8 cellular contexts compared by ENCODE assay signal in genomic region chr6:36595168-36595818, GRCh38.
A peak's percentile ranks its signal among the peaks of the same experiment; 100 is the strongest.
DNase-seq lines count a peak whose midpoint lies in the region; TF ChIP-seq lines count a peak whose summit lies in the region.

No MANE protein-coding gene starts in this region.

- in situ Hi-C loops in astrocyte of the cerebellum (cut with HindIII; ENCODE audit: low sequenced_read_pairs), result loop anchor here (5.0 kb wide), 1 partner anchor 33 kb away; no protein-coding TSS in a partner anchor

- H3K4me3 ChIP-seq in astrocyte of the cerebellum (ENCODE audit: low read depth, low read length) (peak overlapping the region; percentile 96), iPS-18c (ENCODE audit: insufficient read depth, low read depth, low read length) (peak overlapping the region; percentile 86), skin epidermis (peak overlapping the region; percentile 54 to 85 (median 79))

- DNase-seq in SIG-M5 treated with dmso at 0.1 percent for 504 hours (lab: John Stamatoyannopoulos, UW; ENCODE audit: unreplicated experiment), result peak; percentile 61
- DNase-seq in SIG-M5 (lab: John Stamatoyannopoulos, UW), result no peak
- peak; percentile 34 for DNase-seq in NCI-H526 treated with DMSO at 0.1 percent for 48 hours (lab: John Stamatoyannopoulos, UW)
- no peak for DNase-seq in astrocyte of the cerebellum (ENCODE audit: low read depth)
- DNase-seq in GOT3 (lab: John Stamatoyannopoulos, UW), result no peak
- no peak for DNase-seq in MV-4-11 (lab: John Stamatoyannopoulos, UW)

- peaks cover 3% of the 10 kb centered on the region for H3K9me3 ChIP-seq in iPS-18c (ENCODE audit: control insufficient read depth, insufficient read depth, low read length)

- TF ChIP-seq CTCF in astrocyte of the cerebellum (IDR thresholded peaks at IDR 0.05; ENCODE audit: low read depth, low read length, missing control alignments), result no peak

- H3K27ac ChIP-seq in skin epidermis, result peak overlapping the region in 20 of 21 experiments; percentile 86 to 99 (median 97)

Comparison
In these comparisons a context has a peak if more than half of its experiments do, and no peak if none do; other contexts are left out.
1. DNase-seq: peak in SIG-M5 treated with dmso at 0.1 percent for 504 hours (single experiment) and NCI-H526 treated with DMSO at 0.1 percent for 48 hours (single experiment); none in SIG-M5 (single experiment), astrocyte of the cerebellum (single experiment), GOT3 (single experiment) and MV-4-11 (single experiment).
2. Peak in every context shown above with its lines, with median percentiles within 50 percentile points of each other: H3K4me3 ChIP-seq.